24 cellular contexts compared by ENCODE assay signal in genomic region chr9:32738501-32739172, GRCh38. TPM values are rescaled to one million over a fixed set of nuclear protein-coding genes. Genes with fewer than 3 reads are reported as not detected.
DNase-seq lines count a peak whose midpoint lies in the region; FAIRE-seq and TF ChIP-seq lines count a peak whose summit lies in the region.
"Had no signal": no experiment of that assay in that cellular context is flagged by ENCODE, and none has a peak within 500 bp of the region (broad histone marks: within the 10 kb centered on the region; RNA-seq: fewer than 3 reads in every experiment).

No MANE protein-coding gene starts in this region.

- H3K27me3 Mint-ChIP-seq in Calu3 (ENCODE audit: unreplicated experiment), result no peaks in the 10 kb centered on the region

- BruUV-seq in Calu3 (replicated peaks; lab: Mats Ljungman, UMichigan), result no TSS peak

- intact Hi-C loops in Calu3 (cut with micrococcal nuclease; ENCODE audit: unreplicated experiment), result no loop called here

- H3K4me3 Mint-ChIP-seq in Calu3 (ENCODE audit: low read depth, unreplicated experiment), result no peak overlapping the region
- H3K4me3 Mint-ChIP-seq: dendritic cell treated with granulocyte-macrophage colony-stimulating factor and Interleukin-4, amounts not matched to agents 40 ng/mL and 50 ng/mL, for 4 days; T-helper 2 cell treated with Interferon-gamma antibody and Interleukin-4, amounts not matched to agents 5 μg/mL and 100 μg/mL, for 36 hours; WTC11 had no signal

- H3K4me1 Mint-ChIP-seq in Calu3 (ENCODE audit: low read depth, unreplicated experiment), result peaks cover 29% of the 10 kb centered on the region

- no peak for FAIRE-seq in RCC 7860 (lab: Jason Lieb, UNC)
- FAIRE-seq: frontal cortex, islet of Langerhans had no signal

- no peaks in the 10 kb centered on the region for H3K36me3 Mint-ChIP-seq in Calu3 (ENCODE audit: insufficient read depth, unreplicated experiment)

- H3K9me3 Mint-ChIP-seq in Calu3 (ENCODE audit: low read depth, unreplicated experiment), result peaks cover 5% of the 10 kb centered on the region
- H3K9me3 Mint-ChIP-seq: dendritic cell treated with granulocyte-macrophage colony-stimulating factor and Interleukin-4, amounts not matched to agents 40 ng/mL and 50 ng/mL, for 4 days; T-helper 2 cell treated with Interferon-gamma antibody and Interleukin-4, amounts not matched to agents 5 μg/mL and 100 μg/mL, for 36 hours had no signal

- DNase-seq in Calu3 (peak; percentile 10), EL (peak; percentile 7), RCC 7860 (ENCODE audit: low spot score) (peak; percentile 50), epithelial cell of prostate (ENCODE audit: low read depth, low spot score) (peak; percentile 52), activated gamma-delta T cell treated with Interleukin-2 at 50 U/mL for 16 hours (no peak), NCI-H524 treated with DMSO at 0.1 percent for 48 hours (lab: John Stamatoyannopoulos, UW) (no peak)
- DNase-seq in stimulated activated CD4-positive, alpha-beta T cell treated with anti-CD3 and anti-CD28 coated beads, Interleukin-2, amount 100 ng/mL, for 24 hours, result no peak
- DNase-seq: hypothalamus; IMR-90; lower lobe of right lung; MG63; NCI-H1436 treated with DMSO at 0.1 percent for 48 hours; NCI-H2227 treated with DMSO at 0.1 percent for 48 hours; NCI-H82; stimulated activated CD4-positive, alpha-beta T cell treated with anti-CD3 and anti-CD28 coated beads, Interleukin-4, amount 100 ng/mL, for 24 hours; upper lobe of left lung had no signal

- no peak for TF ChIP-seq CTCF in Calu3 (IDR thresholded peaks at IDR 0.05; ENCODE audit: unreplicated experiment)

- CTCF ChIA-PET in Calu3 (lab: Charles Lee), result no interaction called here

- no peak overlapping the region for H3K27ac Mint-ChIP-seq in Calu3 (ENCODE audit: unreplicated experiment)
- H3K27ac Mint-ChIP-seq: dendritic cell treated with granulocyte-macrophage colony-stimulating factor and Interleukin-4, amounts not matched to agents 40 ng/mL and 50 ng/mL, for 4 days; T-helper 2 cell treated with Interferon-gamma antibody and Interleukin-4, amounts not matched to agents 5 μg/mL and 100 μg/mL, for 36 hours; WTC11 had no signal

- H3K27ac ChIP-seq in epithelial cell of prostate, result no peak overlapping the region
- H3K27ac ChIP-seq: lower lobe of right lung, neutrophil, SK-N-MC, upper lobe of left lung had no signal

RNA-seq across cellular contexts. Expression of gene TMEM215, which starts 44.7 kb away (rescaled TPM):
- total RNA-seq in Calu3 (2022), result not detected in 2 replicates
- total RNA-seq: activated CD8-positive, alpha-beta memory T cell treated with anti-CD3 and anti-CD28 coated beads for 36 hours; IMR-90; upper lobe of left lung had no signal

Comparison
In these comparisons a context has a peak if more than half of its experiments do, and no peak if none do; other contexts are left out.
1. DNase-seq: peak in Calu3 (single experiment), EL (single experiment), RCC 7860 (single experiment) and epithelial cell of prostate (single experiment); none in activated gamma-delta T cell treated with Interleukin-2 at 50 U/mL for 16 hours (single experiment), NCI-H524 treated with DMSO at 0.1 percent for 48 hours (single experiment) and stimulated activated CD4-positive, alpha-beta T cell treated with anti-CD3 and anti-CD28 coated beads, Interleukin-2, amount 100 ng/mL, for 24 hours (0 of 2).